Comparison of ENCODE assay signal across 8 cellular contexts in the genomic region with DNA sequence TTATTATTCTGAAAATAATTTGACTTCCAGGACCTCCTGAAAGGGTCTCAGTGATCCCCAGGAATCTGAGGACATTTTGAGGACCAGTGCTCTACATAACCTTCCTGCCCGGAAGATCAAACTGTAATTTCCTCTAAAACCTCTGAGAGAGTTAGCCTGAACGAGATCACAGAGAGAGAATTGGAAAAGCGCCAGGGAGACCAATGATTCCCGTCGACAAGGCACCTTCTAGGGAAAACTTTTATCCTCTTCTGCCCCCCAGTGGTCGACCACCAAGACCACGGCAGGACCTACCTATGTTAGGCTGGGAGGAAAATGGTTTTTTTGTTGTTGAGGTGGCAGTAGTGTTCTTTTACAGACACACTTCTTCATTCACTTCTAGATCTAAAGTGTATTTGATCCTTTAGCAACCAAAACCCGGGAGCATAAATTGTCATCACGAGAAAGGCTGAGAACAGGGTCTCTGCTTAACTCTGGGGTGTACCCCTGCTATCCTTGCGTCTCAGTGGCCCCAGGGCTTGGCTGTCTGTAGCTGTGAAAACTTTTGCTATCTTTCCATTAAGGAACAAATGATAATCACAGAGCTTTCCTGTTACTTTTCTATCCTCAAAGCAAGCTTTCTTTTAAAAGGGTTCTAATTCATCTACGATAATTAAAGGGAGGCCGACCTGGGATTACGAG.
DNase-seq lines count a peak whose midpoint lies in the region; ATAC-seq and TF ChIP-seq lines count a peak whose summit lies in the region.

No MANE protein-coding gene starts in this region.

- H3K4me3 ChIP-seq in BE2C (ENCODE audit: low read depth, low read length): no peak overlapping the region
- no peak overlapping the region for H3K4me3 ChIP-seq in HEK293 (ENCODE audit: low read depth, low read length)
- no peak overlapping the region for H3K4me3 ChIP-seq in ovary
- no peak overlapping the region for H3K4me3 ChIP-seq in aorta (ENCODE audit: low read length in 2 of 2)

- TF ChIP-seq EP300 in ovary (IDR thresholded peaks at IDR 0.05): no peak

- H3K27me3 ChIP-seq in BE2C: no peaks in the 10 kb centered on the region
- H3K27me3 ChIP-seq in ovary: no peaks in the 10 kb centered on the region
- H3K27me3 ChIP-seq in aorta (ENCODE audit: control insufficient read depth in 1 of 2, insufficient read depth in 2 of 2, low read length in 1 of 2): no peaks in the 10 kb centered on the region

- no peak for TF ChIP-seq POLR2A in ovary (IDR thresholded peaks at IDR 0.05)

- intact Hi-C loops in ovary (cut with DNase I) (loop anchor here in 3 of 4 donors (5.0 kb wide), 2 partner anchors 134 to 139 kb away; no protein-coding TSS in a partner anchor), aorta (cut with DNase I) (loop anchor here (1.0 kb wide), 1 partner anchor 135 kb away; no protein-coding TSS in a partner anchor)

- no peak overlapping the region for H3K4me3 Mint-ChIP-seq in activated T-helper 17 cell treated with anti-CD3 and anti-CD28 coated beads, Interleukin-2, amount 50 U/mL, for 72 hours

- H3K9me3 ChIP-seq in BE2C (no peaks in the 10 kb centered on the region; the same call in 1 of the 2 replicates), HEK293 (ENCODE audit: control insufficient read depth, insufficient read depth, low read depth, low read length) (no peaks in the 10 kb centered on the region), ovary (no peaks in the 10 kb centered on the region), aorta (ENCODE audit: control insufficient read depth, low read length) (peaks cover 2% of the 10 kb centered on the region)

- H3K36me3 ChIP-seq in BE2C (no peaks in the 10 kb centered on the region), HEK293 (ENCODE audit: control insufficient read depth in 2 of 2, insufficient read depth in 1 of 2, low read length in 2 of 2) (no peaks in the 10 kb centered on the region), ovary (no peaks in the 10 kb centered on the region), aorta (ENCODE audit: control insufficient read depth in 1 of 2, insufficient read depth in 2 of 2, low read length in 1 of 2) (no peaks in the 10 kb centered on the region)

- peak; percentile 32 for ATAC-seq in activated T-helper 17 cell treated with anti-CD3 and anti-CD28 coated beads, Interleukin-2, amount 50 U/mL, for 72 hours (replicated peaks)
- ATAC-seq in aorta (ENCODE audit: low FRiP score) (peak; percentile 77), HG03469 (IDR thresholded peaks at IDR 0.05; ENCODE audit: unreplicated experiment) (no peak)

- H3K27me3 Mint-ChIP-seq in activated T-helper 17 cell treated with anti-CD3 and anti-CD28 coated beads, Interleukin-2, amount 50 U/mL, for 72 hours: no peaks in the 10 kb centered on the region

- TF ChIP-seq CTCF in BE2C (IDR thresholded peaks at IDR 0.05; ENCODE audit: low read depth, low read length): peak; percentile 82
- peak; percentile 59; the same call in 1 of the 2 replicates for TF ChIP-seq CTCF in HEK293 (tag by site-specific recombination; IDR thresholded peaks at IDR 0.05)
- TF ChIP-seq CTCF in ovary (IDR thresholded peaks at IDR 0.05): peak; percentile 62 to 79 (median 70)

- CTCF ChIA-PET in HEK293 (lab: Yijun Ruan, JAX): interaction anchor here (0.6 to 2.4 kb wide), 25 partner anchors 9 to 572 kb away, joined by 3 to 25 read pairs (median 5); partner anchors contain the start of gene NID2

- POLR2A ChIA-PET in HEK293 (lab: Yijun Ruan, JAX): no interaction called here

- H3K36me3 Mint-ChIP-seq in activated T-helper 17 cell treated with anti-CD3 and anti-CD28 coated beads, Interleukin-2, amount 50 U/mL, for 72 hours (ENCODE audit: low read depth): no peaks in the 10 kb centered on the region

- H3K27ac ChIP-seq in HEK293 (ENCODE audit: extremely low read depth, low read depth, low read length): no peak overlapping the region
- no peak overlapping the region for H3K27ac ChIP-seq in ovary
- no peak overlapping the region for H3K27ac ChIP-seq in aorta (ENCODE audit: low read depth in 1 of 2, low read length in 2 of 2)

- 30 to 33% (median 32%) methylated on average over 13 of the region's 13 CpGs for WGBS in ovary, 3 donors
- 29 to 31% methylated on average over 13 of the region's 13 CpGs for WGBS in aorta, 2 donors

- DNase-seq in BE2C (peak; percentile 93), NCI-H526 treated with DMSO at 0.1 percent for 48 hours (lab: John Stamatoyannopoulos, UW) (peak; percentile 66), glomerular endothelial cell (ENCODE audit: extremely low read depth, low read depth, low spot score) (peak; percentile 90), ovary (peak; percentile 81 to 90 (median 85)), aorta (peak; percentile 78 to 83)

- H3K9me3 Mint-ChIP-seq in activated T-helper 17 cell treated with anti-CD3 and anti-CD28 coated beads, Interleukin-2, amount 50 U/mL, for 72 hours: no peaks in the 10 kb centered on the region

- no peaks in the 10 kb centered on the region for H3K4me1 Mint-ChIP-seq in activated T-helper 17 cell treated with anti-CD3 and anti-CD28 coated beads, Interleukin-2, amount 50 U/mL, for 72 hours

- H3K4me1 ChIP-seq in BE2C (peaks cover 4% of the 10 kb centered on the region), HEK293 (ENCODE audit: control insufficient read depth, insufficient read depth, low read length) (no peaks in the 10 kb centered on the region), ovary (ENCODE audit: insufficient read depth) (peaks cover 2% of the 10 kb centered on the region), aorta (ENCODE audit: control insufficient read depth in 1 of 2, insufficient read depth in 2 of 2, low read length in 2 of 2) (no peaks in the 10 kb centered on the region)

- H3K27ac Mint-ChIP-seq in activated T-helper 17 cell treated with anti-CD3 and anti-CD28 coated beads, Interleukin-2, amount 50 U/mL, for 72 hours: no peak overlapping the region

TF ChIP-seq in HEK293, 187 proteins besides CTCF, POLR2A, EP300 and RAD21 (continues in another document):
- TF ChIP-seq ZBTB17 (tag by site-specific recombination; IDR thresholded peaks at IDR 0.05) (peak; percentile 84), ZNF660 (tag by site-specific recombination; IDR thresholded peaks at IDR 0.05) (peak; percentile 71), ZNF76 (tag by site-specific recombination; IDR thresholded peaks at IDR 0.05; ENCODE audit: borderline replicate concordance, low read depth) (peak; percentile 13; the same call in 1 of the 2 replicates), SETDB1 (IDR thresholded peaks at IDR 0.05; ENCODE audit: insufficient read length, low read length) (peak; percentile 35), ZNF335 (tag by site-specific recombination; conservative IDR thresholded peaks at IDR 0.05) (0 out of 2 replicates have a peak, but pooled peaks have one; percentile 15), ZBTB26 (tag by site-specific recombination; optimal IDR thresholded peaks at IDR 0.05) (no peak), ZNF654 (tag by site-specific recombination; IDR thresholded peaks at IDR 0.05; ENCODE audit: low read depth) (peak; percentile 83)
- TF ChIP-seq, protein P1, sequence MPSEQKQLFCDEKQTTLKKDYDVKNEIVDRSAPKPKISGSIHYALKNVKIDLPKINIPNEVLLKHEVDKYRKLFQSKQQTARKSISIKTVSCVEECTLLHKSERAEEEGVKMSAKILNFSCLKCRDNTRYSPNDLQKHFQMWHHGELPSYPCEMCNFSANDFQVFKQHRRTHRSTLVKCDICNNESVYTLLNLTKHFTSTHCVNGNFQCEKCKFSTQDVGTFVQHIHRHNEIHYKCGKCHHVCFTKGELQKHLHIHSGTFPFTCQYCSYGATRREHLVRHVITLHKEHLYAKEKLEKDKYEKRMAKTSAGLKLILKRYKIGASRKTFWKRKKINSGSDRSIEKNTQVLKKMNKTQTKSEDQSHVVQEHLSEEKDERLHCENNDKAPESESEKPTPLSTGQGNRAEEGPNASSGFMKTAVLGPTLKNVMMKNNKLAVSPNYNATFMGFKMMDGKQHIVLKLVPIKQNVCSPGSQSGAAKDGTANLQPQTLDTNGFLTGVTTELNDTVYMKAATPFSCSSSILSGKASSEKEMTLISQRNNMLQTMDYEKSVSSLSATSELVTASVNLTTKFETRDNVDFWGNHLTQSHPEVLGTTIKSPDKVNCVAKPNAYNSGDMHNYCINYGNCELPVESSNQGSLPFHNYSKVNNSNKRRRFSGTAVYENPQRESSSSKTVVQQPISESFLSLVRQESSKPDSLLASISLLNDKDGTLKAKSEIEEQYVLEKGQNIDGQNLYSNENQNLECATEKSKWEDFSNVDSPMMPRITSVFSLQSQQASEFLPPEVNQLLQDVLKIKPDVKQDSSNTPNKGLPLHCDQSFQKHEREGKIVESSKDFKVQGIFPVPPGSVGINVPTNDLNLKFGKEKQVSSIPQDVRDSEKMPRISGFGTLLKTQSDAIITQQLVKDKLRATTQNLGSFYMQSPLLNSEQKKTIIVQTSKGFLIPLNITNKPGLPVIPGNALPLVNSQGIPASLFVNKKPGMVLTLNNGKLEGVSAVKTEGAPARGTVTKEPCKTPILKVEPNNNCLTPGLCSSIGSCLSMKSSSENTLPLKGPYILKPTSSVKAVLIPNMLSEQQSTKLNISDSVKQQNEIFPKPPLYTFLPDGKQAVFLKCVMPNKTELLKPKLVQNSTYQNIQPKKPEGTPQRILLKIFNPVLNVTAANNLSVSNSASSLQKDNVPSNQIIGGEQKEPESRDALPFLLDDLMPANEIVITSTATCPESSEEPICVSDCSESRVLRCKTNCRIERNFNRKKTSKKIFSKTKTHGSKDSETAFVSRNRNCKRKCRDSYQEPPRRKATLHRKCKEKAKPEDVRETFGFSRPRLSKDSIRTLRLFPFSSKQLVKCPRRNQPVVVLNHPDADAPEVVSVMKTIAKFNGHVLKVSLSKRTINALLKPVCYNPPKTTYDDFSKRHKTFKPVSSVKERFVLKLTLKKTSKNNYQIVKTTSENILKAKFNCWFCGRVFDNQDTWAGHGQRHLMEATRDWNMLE (tag by site-specific recombination; conservative IDR thresholded peaks at IDR 0.05; ENCODE audit: low read depth): peak; percentile 79
